ENCODE assay signal across 16 cellular contexts in genomic region chr13:40164137-40164536, GRCh38.
DNase-seq lines count a peak whose midpoint lies in the region; ATAC-seq and TF ChIP-seq lines count a peak whose summit lies in the region.
"Had no signal": no experiment of that assay in that cellular context is flagged by ENCODE, and none has a peak within 500 bp of the region (broad histone marks: within the 10 kb centered on the region; RNA-seq: fewer than 3 reads in every experiment).

No MANE protein-coding gene starts in this region.

- H3K4me3 ChIP-seq in cardiac fibroblast (replicated peaks in 1 of 2; ENCODE audit: low read depth in 2 of 2, low read length in 2 of 2): no peak overlapping the region
- H3K4me3 ChIP-seq: tibial nerve had no signal

- no peaks in the 10 kb centered on the region for H3K36me3 Mint-ChIP-seq in stimulated activated effector memory CD8-positive, alpha-beta T cell treated with anti-CD3 and anti-CD28 coated beads, Interleukin-12 subunit alpha, Interleukin-12 subunit beta, amount 100 ng/mL, for 72 hours
- H3K36me3 Mint-ChIP-seq: naive thymus-derived CD8-positive, alpha-beta T cell had no signal

- H3K4me3 Mint-ChIP-seq in stimulated activated effector memory CD8-positive, alpha-beta T cell treated with anti-CD3 and anti-CD28 coated beads, Interleukin-12 subunit alpha, Interleukin-12 subunit beta, amount 100 ng/mL, for 72 hours: no peak overlapping the region
- H3K4me3 Mint-ChIP-seq: endodermal cell; naive thymus-derived CD8-positive, alpha-beta T cell; T-helper 1 cell treated with Interleukin-12 subunit alpha and Interleukin-12 subunit beta and Interleukin-4 antibody, amounts not matched to agents 30 μg/mL and 1 μg/mL, for 36 hours had no signal

- no peak overlapping the region for H3K27ac Mint-ChIP-seq in stimulated activated effector memory CD8-positive, alpha-beta T cell treated with anti-CD3 and anti-CD28 coated beads, Interleukin-12 subunit alpha, Interleukin-12 subunit beta, amount 100 ng/mL, for 72 hours
- H3K27ac Mint-ChIP-seq: activated naive CD4-positive, alpha-beta T cell treated with anti-CD3 and anti-CD28 coated beads, Interleukin-2, amount 50 U/mL, for 72 hours; endodermal cell; T-helper 1 cell treated with Interleukin-12 subunit alpha and Interleukin-12 subunit beta and Interleukin-4 antibody, amounts not matched to agents 30 μg/mL and 1 μg/mL, for 36 hours had no signal

- peaks cover 6% of the 10 kb centered on the region for H3K4me1 Mint-ChIP-seq in stimulated activated effector memory CD8-positive, alpha-beta T cell treated with anti-CD3 and anti-CD28 coated beads, Interleukin-12 subunit alpha, Interleukin-12 subunit beta, amount 100 ng/mL, for 72 hours

- no peak for TF ChIP-seq CTCF in cardiac fibroblast (IDR thresholded peaks at IDR 0.05; ENCODE audit: low read depth, low read length)

- no peaks in the 10 kb centered on the region for H3K9me3 Mint-ChIP-seq in stimulated activated effector memory CD8-positive, alpha-beta T cell treated with anti-CD3 and anti-CD28 coated beads, Interleukin-12 subunit alpha, Interleukin-12 subunit beta, amount 100 ng/mL, for 72 hours
- H3K9me3 Mint-ChIP-seq: endodermal cell; naive thymus-derived CD8-positive, alpha-beta T cell; T-helper 1 cell treated with Interleukin-12 subunit alpha and Interleukin-12 subunit beta and Interleukin-4 antibody, amounts not matched to agents 30 μg/mL and 1 μg/mL, for 36 hours had no signal

- ATAC-seq in stimulated activated effector memory CD8-positive, alpha-beta T cell treated with anti-CD3 and anti-CD28 coated beads, Interleukin-12 subunit alpha, Interleukin-12 subunit beta, amount 100 ng/mL, for 72 hours: no peak
- no peak for ATAC-seq in HG03354 (IDR thresholded peaks at IDR 0.05; ENCODE audit: poor library complexity, severe bottlenecking, unreplicated experiment)
- ATAC-seq: naive thymus-derived CD8-positive, alpha-beta T cell had no signal

- peak; percentile 41 for DNase-seq in A172 (ENCODE audit: low spot score)
- peak; percentile 2 for DNase-seq in HS-5 (ENCODE audit: low read depth)
- peak; percentile 36 to 68 for DNase-seq in cardiac fibroblast (ENCODE audit: low read depth in 2 of 2)
- peak; percentile 83 for DNase-seq in kidney tubule cell (ENCODE audit: low spot score)
- DNase-seq in stimulated activated effector memory CD8-positive, alpha-beta T cell treated with anti-CD3 and anti-CD28 coated beads, Interleukin-12 subunit alpha, Interleukin-12 subunit beta, amount 100 ng/mL, for 72 hours (ENCODE audit: low spot score in 2 of 2): no peak
- no peak for DNase-seq in H4 (ENCODE audit: low spot score)
- no peak for DNase-seq in NCI-H2107 (lab: John Stamatoyannopoulos, UW)
- DNase-seq: activated CD8-positive, alpha-beta memory T cell treated with anti-CD3 and anti-CD28 coated beads, Interleukin-2, amount 50 U/mL, for 48 hours; endodermal cell; head of caudate nucleus; naive thymus-derived CD8-positive, alpha-beta T cell; NCI-H1105 had no signal

Comparison
In these comparisons a context has a peak if more than half of its experiments do, and no peak if none do; other contexts are left out.
1. DNase-seq: peak in A172 (single experiment), HS-5 (single experiment), cardiac fibroblast (2 of 2) and kidney tubule cell (single experiment); none in stimulated activated effector memory CD8-positive, alpha-beta T cell treated with anti-CD3 and anti-CD28 coated beads, Interleukin-12 subunit alpha, Interleukin-12 subunit beta, amount 100 ng/mL, for 72 hours (0 of 2), H4 (single experiment) and NCI-H2107 (single experiment).